In the genomic region with DNA sequence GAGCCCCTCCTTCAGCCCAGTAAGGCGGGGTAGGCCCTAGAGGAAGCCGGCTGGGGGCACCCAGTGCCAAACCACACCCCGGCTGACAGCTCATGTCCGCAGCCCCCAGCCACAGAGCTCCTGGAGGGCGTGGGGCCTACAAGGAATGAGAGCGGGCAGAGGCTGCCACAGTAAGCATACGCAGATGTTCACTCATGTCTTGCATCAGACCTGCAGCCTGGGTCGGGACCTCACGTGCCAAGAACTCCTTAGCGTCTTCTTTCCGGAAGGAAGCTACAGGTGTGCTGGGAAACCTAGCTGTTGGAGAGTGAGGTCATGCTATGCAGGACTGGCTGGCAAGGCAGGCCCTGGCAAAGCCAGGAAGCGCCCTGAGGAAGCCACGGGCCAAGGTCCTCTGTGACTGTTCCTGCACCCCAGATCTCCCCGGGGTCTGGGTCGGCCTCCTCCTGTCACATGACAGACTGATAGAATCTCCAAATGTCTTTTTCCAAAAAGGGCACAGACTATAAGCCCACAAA, we compare ENCODE assay signal across 9 cellular contexts. TPM values are rescaled to one million over a fixed set of nuclear protein-coding genes. Genes with fewer than 3 reads are reported as not detected.
DNase-seq lines count a peak whose midpoint lies in the region; ATAC-seq, FAIRE-seq and TF ChIP-seq lines count a peak whose summit lies in the region.
"Had no signal": no experiment of that assay in that cellular context is flagged by ENCODE, and none has a peak within 500 bp of the region (broad histone marks: within the 10 kb centered on the region; RNA-seq: fewer than 3 reads in every experiment).

No MANE protein-coding gene starts in this region.

- no peaks in the 10 kb centered on the region for H3K27me3 Mint-ChIP-seq in naive thymus-derived CD4-positive, alpha-beta T cell

- H3K4me3 ChIP-seq in GM06990 (replicated peaks; ENCODE audit: low read depth, low read length) (peak overlapping the region; percentile 68), choroid plexus epithelial cell (ENCODE audit: low read depth, low read length) (peak overlapping the region; percentile 72)
- peak overlapping the region; percentile 69 for H3K4me3 ChIP-seq in naive thymus-derived CD4-positive, alpha-beta T cell (ENCODE audit: low read length)

- FAIRE-seq in urothelium cell line (lab: Jason Lieb, UNC) = no peak

- no peaks in the 10 kb centered on the region for H3K9me3 Mint-ChIP-seq in naive thymus-derived CD4-positive, alpha-beta T cell

- peaks cover 0 to 8% (median 0%) of the 10 kb centered on the region in 5 donors for H3K36me3 Mint-ChIP-seq in naive thymus-derived CD4-positive, alpha-beta T cell

- peak overlapping the region; percentile 60 to 94 (median 76) for H3K27ac Mint-ChIP-seq in naive thymus-derived CD4-positive, alpha-beta T cell

- no peaks in the 10 kb centered on the region for H3K27me3 ChIP-seq in GM06990 (replicated peaks; ENCODE audit: control insufficient read depth, insufficient read depth, low read length)
- no peaks in the 10 kb centered on the region for H3K27me3 ChIP-seq in naive thymus-derived CD4-positive, alpha-beta T cell (ENCODE audit: control insufficient read depth in 2 of 2, insufficient read depth in 2 of 2, low read length in 2 of 2)

- H3K4me3 Mint-ChIP-seq in naive thymus-derived CD4-positive, alpha-beta T cell = peak overlapping the region; percentile 72 to 93 (median 87)

- peak overlapping the region; percentile 86 for H3K27ac ChIP-seq in naive thymus-derived CD4-positive, alpha-beta T cell (ENCODE audit: low read depth, low read length)

- intact Hi-C loops in naive thymus-derived CD4-positive, alpha-beta T cell (cut with micrococcal nuclease) = loop anchor here in 1 of 2 donors (2.0 to 5.0 kb wide), 2 partner anchors 39 to 43 kb away; a partner anchor contains a TSS

- DNase-seq in GM06990 (ENCODE audit: extremely low read depth, insufficient read length) (no peak), NOMO-1 treated with DMSO at 0.1 percent for 48 hours (lab: John Stamatoyannopoulos, UW; ENCODE audit: unreplicated experiment) (peak; percentile 25), choroid plexus epithelial cell (ENCODE audit: low read depth) (peak; percentile 35), urothelium cell line (ENCODE audit: low spot score) (no peak), DMS79 treated with DMSO at 0.1 percent for 48 hours (lab: John Stamatoyannopoulos, UW) (no peak), NCI-H1105 (lab: John Stamatoyannopoulos, UW) (no peak)
- no peak for DNase-seq in naive thymus-derived CD4-positive, alpha-beta T cell

- no peak for ATAC-seq in naive thymus-derived CD4-positive, alpha-beta T cell
- no peak for ATAC-seq in HG03159 (IDR thresholded peaks at IDR 0.05; ENCODE audit: unreplicated experiment)

- H3K36me3 ChIP-seq in GM06990 (ENCODE audit: control insufficient read depth, insufficient read depth, low read length) = peaks cover 13% of the 10 kb centered on the region
- H3K36me3 ChIP-seq in naive thymus-derived CD4-positive, alpha-beta T cell (ENCODE audit: control insufficient read depth in 2 of 3, insufficient read depth in 3 of 3, low read length in 3 of 3) = peaks cover 0 to 6% (median 0%) of the 10 kb centered on the region in 3 experiments

- H3K4me1 ChIP-seq in naive thymus-derived CD4-positive, alpha-beta T cell (ENCODE audit: control insufficient read depth in 2 of 2, insufficient read depth in 2 of 2, low read length in 2 of 2) = peaks cover 36 to 38% of the 10 kb centered on the region in 2 donors

- no peaks in the 10 kb centered on the region for H3K9me3 ChIP-seq in naive thymus-derived CD4-positive, alpha-beta T cell (ENCODE audit: control insufficient read depth in 2 of 3, low read length in 3 of 3)

- CTCF ChIA-PET in naive thymus-derived CD4-positive, alpha-beta T cell (lab: Charles Lee) = interaction anchor here (1.3 kb wide), 1 partner anchor 145 kb away, joined by 3 read pairs; no protein-coding TSS in a partner anchor

- TF ChIP-seq CTCF in GM06990 (IDR thresholded peaks at IDR 0.05; ENCODE audit: insufficient read depth, low read length, poor library complexity, severe bottlenecking) (no peak), choroid plexus epithelial cell (conservative IDR thresholded peaks at IDR 0.05; ENCODE audit: low read depth, low read length) (no peak)

- peaks cover 22 to 48% (median 35%) of the 10 kb centered on the region in 7 donors for H3K4me1 Mint-ChIP-seq in naive thymus-derived CD4-positive, alpha-beta T cell

- POLR2A ChIA-PET in naive thymus-derived CD4-positive, alpha-beta T cell (lab: Charles Lee) = interaction anchor here (0.6 to 2.9 kb wide), 9 partner anchors 12 to 217 kb away, joined by 3 to 30 read pairs (median 4); a partner anchor contains a TSS

RNA-seq across cellular contexts. Expression of a gene that starts 1.6 kb away (rescaled TPM):
- total RNA-seq in naive thymus-derived CD4-positive, alpha-beta T cell = 10 to 100 TPM; 44.3 to 63.2 (median 49.8) TPM
- 1 to 10 TPM; 1.9 to 9.4 TPM for polyA plus RNA-seq in naive thymus-derived CD4-positive, alpha-beta T cell

RNA-seq across cellular contexts. Expression of a gene that starts 11.5 kb away (rescaled TPM):
- total RNA-seq in naive thymus-derived CD4-positive, alpha-beta T cell = 1 to 10 TPM in 1 of 5 experiments, under 1 TPM in 1, not detected in 3; 0.53 to 1.7 TPM
- polyA plus RNA-seq in naive thymus-derived CD4-positive, alpha-beta T cell = not detected
- total RNA-seq: subcutaneous adipose tissue had no signal

RNA-seq across cellular contexts. Expression of a gene that starts 18.3 kb away (rescaled TPM):
- 1 to 10 TPM in 2 of 5 experiments, under 1 TPM in 3; 0.49 to 8.8 (median 0.80) TPM for total RNA-seq in naive thymus-derived CD4-positive, alpha-beta T cell
- polyA plus RNA-seq in naive thymus-derived CD4-positive, alpha-beta T cell = 1 to 10 TPM in 1 of 2 donors, under 1 TPM in 1; 0.92 to 1.6 TPM
- total RNA-seq: subcutaneous adipose tissue had no signal

RNA-seq across cellular contexts. Expression of a gene that starts 18.6 kb away (rescaled TPM):
- total RNA-seq in naive thymus-derived CD4-positive, alpha-beta T cell = 1 to 10 TPM; 2.5 to 3.8 (median 3.6) TPM
- under 1 TPM; 0.33 to 0.56 TPM for polyA plus RNA-seq in naive thymus-derived CD4-positive, alpha-beta T cell

RNA-seq across cellular contexts. Expression of a gene that starts 24.1 kb away (rescaled TPM):
- 10 to 100 TPM; 14.0 to 28.2 (median 18.1) TPM for total RNA-seq in naive thymus-derived CD4-positive, alpha-beta T cell
- 10 to 100 TPM; 19.6 to 30.8 TPM for polyA plus RNA-seq in naive thymus-derived CD4-positive, alpha-beta T cell

Comparison
In these comparisons a context has a peak if more than half of its experiments do, and no peak if none do; other contexts are left out.
1. DNase-seq: peak in NOMO-1 treated with DMSO at 0.1 percent for 48 hours (single experiment) and choroid plexus epithelial cell (single experiment); none in GM06990 (single experiment), naive thymus-derived CD4-positive, alpha-beta T cell (0 of 9), urothelium cell line (single experiment), DMS79 treated with DMSO at 0.1 percent for 48 hours (single experiment) and NCI-H1105 (single experiment).
2. Peak in every context shown above with its lines, with median percentiles within 50 percentile points of each other: H3K4me3 ChIP-seq.